ENCODE assay signal across 1 cellular context in genomic region chr6:30894935-30895334, GRCh38.
A peak's percentile ranks its signal among the peaks of the same experiment; 100 is the strongest.
TF ChIP-seq lines count a peak whose summit lies in the region.

No MANE protein-coding gene starts in this region.

TF ChIP-seq in HepG2, 621 proteins besides CTCF, POLR2A, EP300 and RAD21:
- TF ChIP-seq RAD51 (IDR thresholded peaks at IDR 0.05; ENCODE audit: borderline replicate concordance): peak; percentile 7; the same call in 1 of the 2 replicates
- TF ChIP-seq HMGA1 (CRISPR knock-in tag; conservative IDR thresholded peaks at IDR 0.05): no peak
- no peak for TF ChIP-seq MXI1 (IDR thresholded peaks at IDR 0.05; ENCODE audit: borderline replicate concordance, low read depth, low read length)
- TF ChIP-seq KDM3A (CRISPR knock-in tag; IDR thresholded peaks at IDR 0.05; ENCODE audit: low read depth): no peak
